In the genomic region with DNA sequence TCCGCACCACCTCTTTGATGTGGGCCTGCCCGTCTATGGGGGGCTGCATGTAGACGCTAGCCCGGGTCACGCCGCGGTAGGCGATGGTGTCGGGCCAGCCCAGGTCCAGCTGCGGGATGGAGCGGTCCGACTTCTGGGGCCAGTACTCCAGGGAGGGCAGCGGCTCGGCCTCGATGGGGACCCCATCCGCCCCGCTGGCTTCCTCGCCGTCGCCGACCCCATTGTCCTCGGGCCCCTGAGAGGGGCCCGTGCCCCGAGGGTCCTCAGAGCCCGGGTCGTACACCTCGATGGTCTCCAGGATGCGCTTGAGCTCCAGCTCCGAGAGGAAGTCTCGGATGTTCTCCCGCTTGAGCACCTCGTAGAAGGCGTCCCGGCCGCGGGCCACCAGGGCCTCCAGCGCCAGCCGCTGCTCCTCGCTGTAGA, we compare ENCODE assay signal across 9 cellular contexts. TPM values are rescaled to one million over a fixed set of nuclear protein-coding genes. Genes with fewer than 3 reads are reported as not detected.
A peak's percentile ranks its signal among the peaks of the same experiment; 100 is the strongest.
DNase-seq lines count a peak whose midpoint lies in the region; ATAC-seq and TF ChIP-seq lines count a peak whose summit lies in the region.
"Had no signal": no experiment of that assay in that cellular context is flagged by ENCODE, and none has a peak within 500 bp of the region (broad histone marks: within the 10 kb centered on the region; RNA-seq: fewer than 3 reads in every experiment).

No MANE protein-coding gene starts in this region.

- H3K4me1 Mint-ChIP-seq in HFFc6 (ENCODE audit: low read depth) (peaks cover 32% of the 10 kb centered on the region), immature natural killer cell (peaks cover 15 to 18% of the 10 kb centered on the region in 2 donors)
- peaks cover 30% of the 10 kb centered on the region for H3K4me1 Mint-ChIP-seq in activated naive CD8-positive, alpha-beta T cell (ENCODE audit: low read depth)
- peaks cover 33% of the 10 kb centered on the region for H3K4me1 Mint-ChIP-seq in stimulated activated naive CD8-positive, alpha-beta T cell treated with anti-CD3 and anti-CD28 coated beads, Interleukin-15, Interleukin-2, amounts not matched to agents 100 ng/mL and 50 ng/mL, for 24 hours (ENCODE audit: low read depth)

- no peak for ATAC-seq in GM18519 (IDR thresholded peaks at IDR 0.05; ENCODE audit: low FRiP score, unreplicated experiment)

- H3K9me3 Mint-ChIP-seq in HFFc6, result no peaks in the 10 kb centered on the region
- H3K9me3 Mint-ChIP-seq in activated naive CD8-positive, alpha-beta T cell (ENCODE audit: low read depth), result no peaks in the 10 kb centered on the region
- H3K9me3 Mint-ChIP-seq in immature natural killer cell, result no peaks in the 10 kb centered on the region
- no peaks in the 10 kb centered on the region for H3K9me3 Mint-ChIP-seq in stimulated activated naive CD8-positive, alpha-beta T cell treated with anti-CD3 and anti-CD28 coated beads, Interleukin-15, Interleukin-2, amounts not matched to agents 100 ng/mL and 50 ng/mL, for 24 hours

- H3K4me3 Mint-ChIP-seq in HFFc6, result peak overlapping the region; percentile 91
- peak overlapping the region; percentile 91 for H3K4me3 Mint-ChIP-seq in activated naive CD8-positive, alpha-beta T cell
- H3K4me3 Mint-ChIP-seq in immature natural killer cell, result peak overlapping the region; percentile 64 to 94 (median 87)
- H3K4me3 Mint-ChIP-seq in stimulated activated naive CD8-positive, alpha-beta T cell treated with anti-CD3 and anti-CD28 coated beads, Interleukin-15, Interleukin-2, amounts not matched to agents 100 ng/mL and 50 ng/mL, for 24 hours, result peak overlapping the region; percentile 84

- H3K27me3 ChIP-seq in WERI-Rb-1 (ENCODE audit: insufficient read depth, low read depth, severe bottlenecking), result no peaks in the 10 kb centered on the region

- H3K27ac Mint-ChIP-seq in HFFc6 (peak overlapping the region; percentile 82), immature natural killer cell (peak overlapping the region in 5 of 6 donors; percentile 7 to 75 (median 71))
- no peak overlapping the region for H3K27ac Mint-ChIP-seq in activated naive CD8-positive, alpha-beta T cell
- no peak overlapping the region for H3K27ac Mint-ChIP-seq in stimulated activated naive CD8-positive, alpha-beta T cell treated with anti-CD3 and anti-CD28 coated beads, Interleukin-15, Interleukin-2, amounts not matched to agents 100 ng/mL and 50 ng/mL, for 24 hours

- H3K27ac ChIP-seq in WERI-Rb-1, result no peak overlapping the region

- TF ChIP-seq CTCF in HFFc6 (IDR thresholded peaks at IDR 0.05) (no peak), WERI-Rb-1 (IDR thresholded peaks at IDR 0.05; ENCODE audit: low read depth, low read length) (no peak)

- H3K36me3 Mint-ChIP-seq in HFFc6 (ENCODE audit: low read depth) (peaks cover 5% of the 10 kb centered on the region; the same call in 1 of the 2 replicates), immature natural killer cell (peaks cover 0 to 7% (median 0%) of the 10 kb centered on the region in 3 donors)
- no peaks in the 10 kb centered on the region for H3K36me3 Mint-ChIP-seq in activated naive CD8-positive, alpha-beta T cell
- peaks cover 13% of the 10 kb centered on the region for H3K36me3 Mint-ChIP-seq in stimulated activated naive CD8-positive, alpha-beta T cell treated with anti-CD3 and anti-CD28 coated beads, Interleukin-15, Interleukin-2, amounts not matched to agents 100 ng/mL and 50 ng/mL, for 24 hours (ENCODE audit: low read depth)

- H3K9me3 ChIP-seq in WERI-Rb-1 (ENCODE audit: severe bottlenecking), result peaks cover 4% of the 10 kb centered on the region

- H3K36me3 ChIP-seq in WERI-Rb-1, result no peaks in the 10 kb centered on the region

- no peak overlapping the region for H3K4me3 ChIP-seq in WERI-Rb-1 (ENCODE audit: low read depth, low read length)

- H3K27me3 Mint-ChIP-seq in HFFc6 (ENCODE audit: insufficient read depth) (no peaks in the 10 kb centered on the region; the same call in 1 of the 2 replicates), immature natural killer cell (ENCODE audit: low read depth in 3 of 3) (peaks cover 0 to 21% (median 7%) of the 10 kb centered on the region in 3 donors)
- no peaks in the 10 kb centered on the region for H3K27me3 Mint-ChIP-seq in activated naive CD8-positive, alpha-beta T cell
- no peaks in the 10 kb centered on the region for H3K27me3 Mint-ChIP-seq in stimulated activated naive CD8-positive, alpha-beta T cell treated with anti-CD3 and anti-CD28 coated beads, Interleukin-15, Interleukin-2, amounts not matched to agents 100 ng/mL and 50 ng/mL, for 24 hours

- DNase-seq in HFFc6, result no peak
- peak in 1 of 3 donors; percentile 7 for DNase-seq in immature natural killer cell
- DNase-seq in WERI-Rb-1, result no peak
- no peak for DNase-seq in C1 segment of cervical spinal cord (lab: John Stamatoyannopoulos, UW)
- DNase-seq: NCI-H524 had no signal

RNA-seq across cellular contexts. Expression of a gene that starts 1.0 kb away (rescaled TPM):
- total RNA-seq in HFFc6 (2021; fragmentation: NEBNext Ultra II Directional; extraction: Animal tissue kit (Norgen Biotek cat#: 25700)), result 10 to 100 TPM; 21.0 to 24.0 (median 21.7) TPM
- polyA plus RNA-seq in immature natural killer cell, result 1 to 10 TPM in 2 of 3 donors, under 1 TPM in 1; 0.81 to 3.7 (median 1.9) TPM

RNA-seq across cellular contexts. Expression of a gene that starts 43.2 kb away (rescaled TPM):
- under 1 TPM in 3 of 6 experiments, not detected in 3; 0.10 to 0.48 (median 0.14) TPM for total RNA-seq in HFFc6 (2021; fragmentation: NEBNext Ultra II Directional; extraction: Animal tissue kit (Norgen Biotek cat#: 25700))
- polyA plus RNA-seq in immature natural killer cell, result 10 to 100 TPM in 2 of 3 donors, 1 to 10 TPM in 1; 5.2 to 19.0 (median 18.3) TPM

RNA-seq across cellular contexts. Expression of a gene that starts 51.6 kb away (rescaled TPM):
- not detected for total RNA-seq in HFFc6 (2021; fragmentation: NEBNext Ultra II Directional; extraction: Animal tissue kit (Norgen Biotek cat#: 25700))
- not detected for polyA plus RNA-seq in immature natural killer cell
- total RNA-seq: dermis microvascular lymphatic vessel endothelial cell had no signal

Comparison
In these comparisons a context has a peak if more than half of its experiments do, and no peak if none do; other contexts are left out.
1. H3K27ac Mint-ChIP-seq: peak in HFFc6 (single experiment) and immature natural killer cell (5 of 6); none in activated naive CD8-positive, alpha-beta T cell (single experiment) and stimulated activated naive CD8-positive, alpha-beta T cell treated with anti-CD3 and anti-CD28 coated beads, Interleukin-15, Interleukin-2, amounts not matched to agents 100 ng/mL and 50 ng/mL, for 24 hours (single experiment).
2. Peak in every context shown above with its lines, with median percentiles within 50 percentile points of each other: H3K4me3 Mint-ChIP-seq.